Comparison of ENCODE assay signal across 41 cellular contexts in the genomic region with DNA sequence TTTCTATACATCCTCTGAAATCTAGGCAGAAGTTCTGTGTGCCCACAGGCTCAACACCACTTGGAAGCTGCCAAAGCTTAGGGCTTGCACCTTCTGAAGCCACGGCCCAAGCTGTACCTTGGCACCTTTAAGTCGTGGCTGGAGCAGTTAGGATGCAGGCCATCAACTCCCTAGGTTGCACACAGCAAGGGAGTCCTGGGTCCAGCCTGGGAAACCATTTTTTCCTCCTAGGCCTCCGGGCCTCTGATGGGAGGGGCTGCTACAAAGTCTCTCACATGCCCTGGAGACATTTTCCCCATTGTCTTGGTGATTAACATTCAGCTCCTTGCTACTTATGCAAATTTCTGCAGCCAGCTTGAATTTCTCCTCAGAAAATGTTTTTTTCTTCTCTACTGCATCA. TPM values are rescaled to one million over a fixed set of nuclear protein-coding genes. Genes with fewer than 3 reads are reported as not detected.
A peak's percentile ranks its signal among the peaks of the same experiment; 100 is the strongest.
DNase-seq lines count a peak whose midpoint lies in the region; ATAC-seq, FAIRE-seq and TF ChIP-seq lines count a peak whose summit lies in the region.
"Had no signal": no experiment of that assay in that cellular context is flagged by ENCODE, and none has a peak within 500 bp of the region (broad histone marks: within the 10 kb centered on the region; RNA-seq: fewer than 3 reads in every experiment).

No MANE protein-coding gene starts in this region.

- no peak for TF ChIP-seq RAD21 in A549 (conservative IDR thresholded peaks at IDR 0.05 in 1 of 2, IDR thresholded peaks at IDR 0.05 in 1 of 2)

- TF ChIP-seq CTCF in A549 (IDR thresholded peaks at IDR 0.05) (no peak), HEK293 (tag by site-specific recombination; IDR thresholded peaks at IDR 0.05) (no peak), endodermal cell (conservative IDR thresholded peaks at IDR 0.05) (no peak)

- no peaks in the 10 kb centered on the region for H3K79me2 ChIP-seq in Karpas-422 (ENCODE audit: low read length)

- TF ChIP-seq POLR2A in A549 (IDR thresholded peaks at IDR 0.05; ENCODE audit: low read length), result no peak

- POLR2A ChIA-PET in A549 (lab: Yijun Ruan, JAX) (no interaction called here), HEK293 (lab: Yijun Ruan, JAX) (no interaction called here)

- H3K4me1 ChIP-seq in A549, result 0 out of 3 replicates have a peak, but pooled peaks cover 3% of the 10 kb centered on the region
- H3K4me1 ChIP-seq in HEK293 (ENCODE audit: control insufficient read depth, insufficient read depth, low read length), result no peaks in the 10 kb centered on the region
- no peaks in the 10 kb centered on the region for H3K4me1 ChIP-seq in Karpas-422 (ENCODE audit: low read length)
- no peaks in the 10 kb centered on the region for H3K4me1 ChIP-seq in endodermal cell (ENCODE audit: control insufficient read depth, insufficient read depth, low read length)
- H3K4me1 ChIP-seq: BE2C, BLaER1, Caco-2 had no signal

- peaks cover 14% of the 10 kb centered on the region; the same call in 2 of the 3 replicates for H3K9me3 ChIP-seq in A549
- H3K9me3 ChIP-seq in HEK293 (ENCODE audit: control insufficient read depth, insufficient read depth, low read depth, low read length), result no peaks in the 10 kb centered on the region
- H3K9me3 ChIP-seq in Karpas-422 (ENCODE audit: low read length), result peaks cover 5% of the 10 kb centered on the region; the same call in 1 of the 2 replicates
- peaks cover 19% of the 10 kb centered on the region for H3K9me3 ChIP-seq in endodermal cell (ENCODE audit: control insufficient read depth, low read length)
- H3K9me3 ChIP-seq: BE2C had no signal

- CTCF ChIA-PET in A549 (lab: Yijun Ruan, JAX), result interaction anchor here (1.3 to 1.7 kb wide), 2 partner anchors 13 to 374 kb away, joined by 3 to 8 read pairs; no protein-coding TSS in a partner anchor
- CTCF ChIA-PET in HEK293 (lab: Yijun Ruan, JAX), result no interaction called here
- CTCF ChIA-PET in activated naive CD4-positive, alpha-beta T cell treated with anti-CD3 and anti-CD28 coated beads, Interleukin-2, amount 10 ng/mL, durations not matched to agents 7 days and 5 days (lab: Charles Lee), result no interaction called here

- WGBS in A549 (ENCODE audit: missing lambda C conversion rate), result 13% methylated on average over 3 of the region's 3 CpGs
- 76 to 100% methylated on average over 2 to 3 of the region's 3 CpGs for WGBS in endodermal cell (ENCODE audit: insufficient coverage in 1 of 2, insufficient read length in 1 of 2), 2 experiments

- ATAC-seq in A549, result no peak
- ATAC-seq: CD8-positive, alpha-beta T cell had no signal

- H2AFZ ChIP-seq in Karpas-422 (ENCODE audit: low read length), result no peak overlapping the region

- H3K9ac ChIP-seq in Karpas-422 (ENCODE audit: low read length), result no peak overlapping the region
- H3K9ac ChIP-seq in endodermal cell (ENCODE audit: extremely low read depth, low read length, poor library complexity, severe bottlenecking), result no peak overlapping the region
- H3K9ac ChIP-seq: BLaER1; BLaER1 treated with 17β-estradiol and CSF1 and Interleukin-3, amounts not matched to agents 10 nM and 100 nM had no signal

- peaks cover 10% of the 10 kb centered on the region for H3K36me3 Mint-ChIP-seq in endodermal cell (ENCODE audit: low read depth)
- H3K36me3 Mint-ChIP-seq in activated naive CD4-positive, alpha-beta T cell treated with anti-CD3 and anti-CD28 coated beads, Interleukin-2, amount 10 ng/mL, durations not matched to agents 7 days and 5 days, result no peaks in the 10 kb centered on the region
- H3K36me3 Mint-ChIP-seq: CD4-positive, alpha-beta memory T cell; CD4-positive, CD25-positive, alpha-beta regulatory T cell; CD8-positive, alpha-beta T cell had no signal

- no peaks in the 10 kb centered on the region for H3K27me3 Mint-ChIP-seq in endodermal cell (ENCODE audit: insufficient read depth)
- H3K27me3 Mint-ChIP-seq in activated naive CD4-positive, alpha-beta T cell treated with anti-CD3 and anti-CD28 coated beads, Interleukin-2, amount 10 ng/mL, durations not matched to agents 7 days and 5 days, result no peaks in the 10 kb centered on the region
- H3K27me3 Mint-ChIP-seq: B cell had no signal

- no peaks in the 10 kb centered on the region for H3K9me2 ChIP-seq in Karpas-422 (replicated peaks; ENCODE audit: insufficient read depth, low read length)

- no peak overlapping the region for H3K4me3 Mint-ChIP-seq in endodermal cell
- no peak overlapping the region for H3K4me3 Mint-ChIP-seq in activated naive CD4-positive, alpha-beta T cell treated with anti-CD3 and anti-CD28 coated beads, Interleukin-2, amount 10 ng/mL, durations not matched to agents 7 days and 5 days
- H3K4me3 Mint-ChIP-seq: B cell; CD14-positive monocyte; CD4-positive, alpha-beta memory T cell; CD4-positive, alpha-beta T cell; CD4-positive, CD25-positive, alpha-beta regulatory T cell; CD8-positive, alpha-beta memory T cell; CD8-positive, alpha-beta T cell had no signal

- DNase-seq in A549 (ENCODE audit: low read depth in 1 of 2, low spot score in 1 of 2), result no peak
- DNase-seq in Karpas-422, result peak; percentile 19
- DNase-seq in endodermal cell, result no peak
- no peak for DNase-seq in activated naive CD4-positive, alpha-beta T cell treated with anti-CD3 and anti-CD28 coated beads, Interleukin-2, amount 10 ng/mL, durations not matched to agents 7 days and 5 days
- DNase-seq in activated CD4-positive, alpha-beta T cell treated with anti-CD3 and anti-CD28 coated beads, Interleukin-2, amount 50 U/mL, for 48 hours, result no peak
- DNase-seq in epidermal melanocyte (ENCODE audit: insufficient read length, low spot score), result no peak
- no peak for DNase-seq in middle frontal gyrus (ENCODE audit: extremely low spot score, low spot score)
- DNase-seq: 8988T; ACHN; AML-193; C1 segment of cervical spinal cord; Caco-2; Calu3; CD4-positive, alpha-beta memory T cell; CD4-positive, alpha-beta T cell; CD4-positive, CD25-positive, alpha-beta regulatory T cell; CD8-positive, alpha-beta memory T cell; CD8-positive, alpha-beta T cell; COR-L47; DMS 273 treated with DMSO at 0.1 percent for 48 hours; DMS153; DMS53; DMS79; DMS79 treated with DMSO at 0.1 percent for 48 hours; DND-41; EL had no signal

- FAIRE-seq in A549 (lab: Jason Lieb, UNC), result no peak
- FAIRE-seq: A204.1, D721Med had no signal

- no peak overlapping the region for H3K27ac ChIP-seq in A549
- H3K27ac ChIP-seq in HEK293 (ENCODE audit: extremely low read depth, low read depth, low read length), result no peak overlapping the region
- H3K27ac ChIP-seq in Karpas-422 (ENCODE audit: low read length), result no peak overlapping the region
- no peak overlapping the region for H3K27ac ChIP-seq in endodermal cell (ENCODE audit: low read depth, low read length)
- H3K27ac ChIP-seq: 22Rv1; BLaER1; BLaER1 treated with 17β-estradiol and CSF1 and Interleukin-3, amounts not matched to agents 10 nM and 100 nM; C4-2B had no signal

- H3K4me3 ChIP-seq in A549 (no peak overlapping the region), HEK293 (ENCODE audit: low read depth, low read length) (no peak overlapping the region), Karpas-422 (ENCODE audit: low read length) (no peak overlapping the region), endodermal cell (ENCODE audit: low read length) (peak overlapping the region; percentile 47)
- H3K4me3 ChIP-seq: BLaER1; BLaER1 treated with 17β-estradiol and CSF1 and Interleukin-3, amounts not matched to agents 10 nM and 100 nM had no signal

- peaks cover 5% of the 10 kb centered on the region for H3K4me1 Mint-ChIP-seq in endodermal cell
- no peaks in the 10 kb centered on the region for H3K4me1 Mint-ChIP-seq in activated naive CD4-positive, alpha-beta T cell treated with anti-CD3 and anti-CD28 coated beads, Interleukin-2, amount 10 ng/mL, durations not matched to agents 7 days and 5 days
- H3K4me1 Mint-ChIP-seq: CD4-positive, alpha-beta memory T cell; CD4-positive, CD25-positive, alpha-beta regulatory T cell; CD8-positive, alpha-beta memory T cell had no signal

- TF ChIP-seq EP300 in A549 (IDR thresholded peaks at IDR 0.05), result no peak

- no peak overlapping the region for H3K27ac Mint-ChIP-seq in endodermal cell
- H3K27ac Mint-ChIP-seq in activated naive CD4-positive, alpha-beta T cell treated with anti-CD3 and anti-CD28 coated beads, Interleukin-2, amount 10 ng/mL, durations not matched to agents 7 days and 5 days, result no peak overlapping the region
- H3K27ac Mint-ChIP-seq: B cell; CD14-positive monocyte; CD4-positive, alpha-beta memory T cell; CD4-positive, alpha-beta T cell; CD4-positive, CD25-positive, alpha-beta regulatory T cell; CD8-positive, alpha-beta memory T cell; CD8-positive, alpha-beta T cell had no signal

- H3K27me3 ChIP-seq in Karpas-422 (ENCODE audit: low read length) (no peaks in the 10 kb centered on the region), endodermal cell (ENCODE audit: control insufficient read depth, insufficient read depth, low read length, poor library complexity, severe bottlenecking) (no peaks in the 10 kb centered on the region)
- H3K27me3 ChIP-seq: BE2C; BLaER1; BLaER1 treated with 17β-estradiol and CSF1 and Interleukin-3, amounts not matched to agents 10 nM and 100 nM had no signal

- H4K20me1 ChIP-seq in Karpas-422 (ENCODE audit: insufficient read depth, low read depth, low read length), result no peaks in the 10 kb centered on the region
- H4K20me1 ChIP-seq: BLaER1; BLaER1 treated with 17β-estradiol and CSF1 and Interleukin-3, amounts not matched to agents 10 nM and 100 nM had no signal

- no peak overlapping the region for H3K4me2 ChIP-seq in A549
- H3K4me2 ChIP-seq in Karpas-422 (ENCODE audit: low read depth, low read length, poor library complexity, severe bottlenecking), result no peak overlapping the region
- H3K4me2 ChIP-seq: BLaER1 had no signal

- peaks cover 32% of the 10 kb centered on the region for H3K9me3 Mint-ChIP-seq in endodermal cell
- H3K9me3 Mint-ChIP-seq in activated naive CD4-positive, alpha-beta T cell treated with anti-CD3 and anti-CD28 coated beads, Interleukin-2, amount 10 ng/mL, durations not matched to agents 7 days and 5 days, result peaks cover 4% of the 10 kb centered on the region
- H3K9me3 Mint-ChIP-seq: CD4-positive, alpha-beta T cell had no signal

- H3K36me3 ChIP-seq in HEK293 (ENCODE audit: control insufficient read depth in 2 of 2, insufficient read depth in 1 of 2, low read length in 2 of 2) (no peaks in the 10 kb centered on the region), Karpas-422 (ENCODE audit: insufficient read depth, low read length) (no peaks in the 10 kb centered on the region), endodermal cell (ENCODE audit: control insufficient read depth, insufficient read depth, low read length) (no peaks in the 10 kb centered on the region)
- H3K36me3 ChIP-seq: BE2C, BLaER1 had no signal

RNA-seq across cellular contexts. Expression of a gene that starts 15.5 kb away (rescaled TPM):
- polyA plus RNA-seq in A549 (2011; rRNA removed) (168 and 217 TPM in 2 replicates), A549 (2017; fragmentation: RNase III; extraction: RNeasy Plus Mini Kit Qiagen cat#74134 plus additional on column Dnase treatment) (230 to 257 TPM (median 240 TPM) in 3 replicates)
- 147 and 226 TPM in 2 replicates for polyA plus RNA-seq in A549 (2012; cell fraction: cytosol; rRNA removed)
- polyA plus RNA-seq in A549 (2012; cell fraction: nucleus; rRNA removed), result 345 and 402 TPM in 2 replicates
- 367 and 381 TPM in 2 replicates for polyA minus RNA-seq in A549 (2011; rRNA and poly(A)+ RNA removed)
- not detected in 2 replicates for total RNA-seq in Karpas-422 (2014; rRNA removed; shearing (Covaris generic); ENCODE audit: low replicate concordance)
- 10 to 100 TPM in 1 of 2 donors, 1 to 10 TPM in 1; 9.7 to 16.4 TPM for total RNA-seq in endodermal cell
- 38.4 TPM for polyA plus RNA-seq in endodermal cell (2013, experiment 1 of 2)
- polyA plus RNA-seq in endodermal cell (2013, experiment 2 of 2), result 42.5 TPM

RNA-seq across cellular contexts. Expression of a gene that starts 15.8 kb away (rescaled TPM):
- polyA plus RNA-seq in A549 (2011; rRNA removed) (not detected in 2 replicates), A549 (2017; fragmentation: RNase III; extraction: RNeasy Plus Mini Kit Qiagen cat#74134 plus additional on column Dnase treatment) (not detected in 3 replicates)
- polyA plus RNA-seq in A549 (2012; cell fraction: cytosol; rRNA removed), result not detected in 2 replicates
- not detected in 2 replicates for polyA plus RNA-seq in A549 (2012; cell fraction: nucleus; rRNA removed)
- not detected in 2 replicates for polyA minus RNA-seq in A549 (2011; rRNA and poly(A)+ RNA removed)
- total RNA-seq in Karpas-422 (2014; rRNA removed; shearing (Covaris generic); ENCODE audit: low replicate concordance), result 17.8 and 21.4 TPM in 2 replicates
- total RNA-seq in endodermal cell, result 1 to 10 TPM in 1 of 2 donors, under 1 TPM in 1; 0.13 to 1.9 TPM
- polyA plus RNA-seq in endodermal cell (2013, experiment 1 of 2), result not detected
- not detected for polyA plus RNA-seq in endodermal cell (2013, experiment 2 of 2)
- total RNA-seq: A172; A673; Caco-2; Calu3; CD4-positive, alpha-beta memory T cell; CD4-positive, alpha-beta T cell; Daoy had no signal
- polyA plus RNA-seq: AG04450, BJ had no signal

Comparison
In these comparisons a context has a peak if more than half of its experiments do, and no peak if none do; other contexts are left out.
1. RNA of a gene that starts 15.5 kb away (total RNA-seq): 9.7 to 16.4 TPM in endodermal cell; not detected in Karpas-422; every median in the first group is over 10 times any median in the second.